ENCODE assay signal across 12 cellular contexts in the genomic region with DNA sequence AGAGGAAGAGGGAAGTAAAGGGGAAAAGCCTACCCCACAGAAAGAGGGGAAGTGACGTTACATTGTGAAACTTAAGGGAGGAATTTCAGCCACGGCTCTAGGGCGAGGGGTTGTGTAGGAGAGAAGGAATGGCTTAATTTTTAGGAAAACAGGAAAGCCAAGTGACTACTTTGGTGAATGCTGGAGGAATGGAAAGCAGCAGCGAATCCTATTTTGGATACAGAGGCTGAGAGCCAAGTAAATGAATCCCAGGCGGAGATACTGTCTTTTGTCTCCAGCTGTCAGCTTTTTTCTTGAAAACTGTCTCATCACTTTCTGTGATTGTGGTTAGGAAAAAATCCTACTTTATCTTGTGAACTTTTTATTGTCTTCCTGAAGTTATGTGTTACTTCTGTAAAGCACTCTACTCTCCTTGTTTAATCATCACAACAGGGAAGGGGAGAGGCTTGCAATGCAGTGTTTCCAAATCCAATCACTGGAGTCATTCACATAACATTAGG.
DNase-seq lines count a peak whose midpoint lies in the region; ATAC-seq and TF ChIP-seq lines count a peak whose summit lies in the region.
"Had no signal": no experiment of that assay in that cellular context is flagged by ENCODE, and none has a peak within 500 bp of the region (broad histone marks: within the 10 kb centered on the region; RNA-seq: fewer than 3 reads in every experiment).

No MANE protein-coding gene starts in this region.

- no peak overlapping the region for H2BK5ac ChIP-seq in IMR-90 (ENCODE audit: low read depth, low read length, poor library complexity, severe bottlenecking)

- H3K4me1 ChIP-seq in IMR-90 (ENCODE audit: control insufficient read depth, insufficient read depth, low read length), result peaks cover 19% of the 10 kb centered on the region
- H3K4me1 ChIP-seq in skeletal muscle tissue (ENCODE audit: control insufficient read depth in 3 of 3, insufficient read depth in 3 of 3, low read length in 3 of 3), result peaks cover 7 to 36% (median 9%) of the 10 kb centered on the region in 3 donors

- H3K4me2 ChIP-seq in IMR-90 (ENCODE audit: low read depth, low read length), result peak overlapping the region; percentile 10; the same call in 1 of the 2 replicates

- H3K27ac ChIP-seq in IMR-90 (ENCODE audit: insufficient read depth, low read length) (no peak overlapping the region), skeletal muscle tissue (ENCODE audit: low read depth, low read length) (peak overlapping the region; percentile 71)

- H3K27me3 ChIP-seq in IMR-90 (ENCODE audit: control insufficient read depth, insufficient read depth, low read length) (no peaks in the 10 kb centered on the region), skeletal muscle tissue (ENCODE audit: control insufficient read depth in 3 of 3, insufficient read depth in 3 of 3, low read length in 3 of 3) (no peaks in the 10 kb centered on the region)

- peak overlapping the region; percentile 40; the same call in 1 of the 2 replicates for H3K18ac ChIP-seq in IMR-90 (ENCODE audit: low read depth, low read length)

- no peak for ATAC-seq in IMR-90 (ENCODE audit: low read depth)

- H2AFZ ChIP-seq in IMR-90 (replicated peaks; ENCODE audit: low read length, poor library complexity), result no peak overlapping the region

- TF ChIP-seq POLR2A in IMR-90 (IDR thresholded peaks at IDR 0.05; ENCODE audit: low read depth, low read length), result no peak

- H3K36me3 ChIP-seq in IMR-90 (ENCODE audit: control insufficient read depth, insufficient read depth, low read length) (no peaks in the 10 kb centered on the region), skeletal muscle tissue (ENCODE audit: control insufficient read depth in 3 of 3, insufficient read depth in 3 of 3, low read length in 3 of 3) (no peaks in the 10 kb centered on the region)

- H3K9ac ChIP-seq in IMR-90 (ENCODE audit: low read depth, low read length) (no peak overlapping the region), skeletal muscle tissue (ENCODE audit: low read depth in 1 of 3, low read length in 3 of 3) (peak overlapping the region in 1 of 3 donors; percentile 25)

- intact Hi-C loops in IMR-90 (cut with micrococcal nuclease), result no loop called here
- intact Hi-C loops in activated T-helper 1 cell treated with anti-CD3 and anti-CD28 coated beads, Interleukin-12 subunit alpha, Interleukin-12 subunit beta, Interleukin-2, Interleukin-4 antibody, amounts not matched to agents 30 ng/mL and 10 ng/mL and 1 ng/mL, durations not matched to agents 14 hours and 24 hours and 36 hours (cut with micrococcal nuclease), result no loop called here

- peaks cover 13 to 39% of the 10 kb centered on the region in 2 experiments for H3K79me1 ChIP-seq in IMR-90 (ENCODE audit: low read depth in 1 of 2, low read length in 2 of 2)

- TF ChIP-seq CTCF in IMR-90 (conservative IDR thresholded peaks at IDR 0.05; ENCODE audit: low read depth, low read length), result no peak

- WGBS in IMR-90 (ENCODE audit: extremely low coverage in 2 of 2, insufficient read length in 1 of 2), 2 experiments, result no CpG with 5 or more reads among the region's 5 CpGs

- no peaks in the 10 kb centered on the region for H3K9me3 Mint-ChIP-seq in activated T-helper 1 cell treated with anti-CD3 and anti-CD28 coated beads, Interleukin-12 subunit alpha, Interleukin-12 subunit beta, Interleukin-2, Interleukin-4 antibody, amounts not matched to agents 30 ng/mL and 10 ng/mL and 1 ng/mL, durations not matched to agents 14 hours and 24 hours and 36 hours
- H3K9me3 Mint-ChIP-seq: activated naive CD4-positive, alpha-beta T cell treated with anti-CD3 and anti-CD28 coated beads, Interleukin-2, amount 10 ng/mL, durations not matched to agents 7 days and 5 days; T-helper 1 cell treated with Interleukin-12 subunit alpha and Interleukin-12 subunit beta and Interleukin-4 antibody, amounts not matched to agents 30 μg/mL and 1 μg/mL, for 36 hours had no signal

- H3K14ac ChIP-seq in IMR-90 (replicated peaks; ENCODE audit: low read depth, low read length), result no peak overlapping the region

- no peak overlapping the region for H2BK20ac ChIP-seq in IMR-90 (ENCODE audit: low read depth, low read length)

- dilution Hi-C loops in IMR-90 (cut with HindIII; ENCODE audit: low sequenced_read_pairs, unreplicated experiment), result no loop called here

- H3K36me3 Mint-ChIP-seq in activated T-helper 1 cell treated with anti-CD3 and anti-CD28 coated beads, Interleukin-12 subunit alpha, Interleukin-12 subunit beta, Interleukin-2, Interleukin-4 antibody, amounts not matched to agents 30 ng/mL and 10 ng/mL and 1 ng/mL, durations not matched to agents 14 hours and 24 hours and 36 hours (ENCODE audit: low read depth), result no peaks in the 10 kb centered on the region
- H3K36me3 Mint-ChIP-seq: activated naive CD4-positive, alpha-beta T cell treated with anti-CD3 and anti-CD28 coated beads, Interleukin-2, amount 10 ng/mL, durations not matched to agents 7 days and 5 days had no signal

- peaks cover 12% of the 10 kb centered on the region for H3K9me1 ChIP-seq in IMR-90 (ENCODE audit: insufficient read depth, low read length)

- no peak overlapping the region for H4K91ac ChIP-seq in IMR-90 (ENCODE audit: insufficient read depth, low read depth, low read length)

- no peak for TF ChIP-seq RAD21 in IMR-90 (IDR thresholded peaks at IDR 0.05; ENCODE audit: low read length)

- no peak overlapping the region for H2BK120ac ChIP-seq in IMR-90 (ENCODE audit: low read depth, low read length)

- H3K4me3 ChIP-seq in IMR-90 (ENCODE audit: insufficient read depth, low read depth, low read length) (no peak overlapping the region), skeletal muscle tissue (ENCODE audit: low read length in 3 of 3) (peak overlapping the region in 1 of 3 donors; percentile 59)

- H2BK15ac ChIP-seq in IMR-90 (ENCODE audit: low read depth, low read length), result no peak overlapping the region

- no peak overlapping the region for H3K27ac Mint-ChIP-seq in activated T-helper 1 cell treated with anti-CD3 and anti-CD28 coated beads, Interleukin-12 subunit alpha, Interleukin-12 subunit beta, Interleukin-2, Interleukin-4 antibody, amounts not matched to agents 30 ng/mL and 10 ng/mL and 1 ng/mL, durations not matched to agents 14 hours and 24 hours and 36 hours
- H3K27ac Mint-ChIP-seq: activated naive CD4-positive, alpha-beta T cell treated with anti-CD3 and anti-CD28 coated beads, Interleukin-2, amount 10 ng/mL, durations not matched to agents 7 days and 5 days; T-helper 1 cell treated with Interleukin-12 subunit alpha and Interleukin-12 subunit beta and Interleukin-4 antibody, amounts not matched to agents 30 μg/mL and 1 μg/mL, for 36 hours had no signal

- no peak overlapping the region for H2AK9ac ChIP-seq in IMR-90 (replicated peaks; ENCODE audit: low read depth, low read length, poor library complexity)

- no peak overlapping the region for H3K23ac ChIP-seq in IMR-90 (ENCODE audit: low read depth, low read length)

- in situ Hi-C loops in IMR-90 (cut with MboI; ENCODE audit: low sequenced_read_pairs), result no loop called here

- H4K20me1 ChIP-seq in IMR-90 (ENCODE audit: insufficient read depth, low read length), result no peaks in the 10 kb centered on the region; the same call in 1 of the 2 replicates

- H3K4me3 Mint-ChIP-seq in activated T-helper 1 cell treated with anti-CD3 and anti-CD28 coated beads, Interleukin-12 subunit alpha, Interleukin-12 subunit beta, Interleukin-2, Interleukin-4 antibody, amounts not matched to agents 30 ng/mL and 10 ng/mL and 1 ng/mL, durations not matched to agents 14 hours and 24 hours and 36 hours, result no peak overlapping the region
- H3K4me3 Mint-ChIP-seq: activated naive CD4-positive, alpha-beta T cell treated with anti-CD3 and anti-CD28 coated beads, Interleukin-2, amount 10 ng/mL, durations not matched to agents 7 days and 5 days; T-helper 1 cell treated with Interleukin-12 subunit alpha and Interleukin-12 subunit beta and Interleukin-4 antibody, amounts not matched to agents 30 μg/mL and 1 μg/mL, for 36 hours had no signal

- DNase-seq in IMR-90, result no peak
- peak; percentile 88 for DNase-seq in amniotic epithelial cell (ENCODE audit: low read depth)
- DNase-seq in iPS-NIHi7 (ENCODE audit: extremely low spot score), result peak; percentile 23
- DNase-seq in activated CD8-positive, alpha-beta memory T cell treated with anti-CD3 and anti-CD28 coated beads for 24 hours, result no peak
- DNase-seq in inferior parietal cortex (ENCODE audit: extremely low spot score), result no peak
- no peak for DNase-seq in activated T-helper 1 cell treated with anti-CD3 and anti-CD28 coated beads, Interleukin-12 subunit alpha, Interleukin-12 subunit beta, Interleukin-2, Interleukin-4 antibody, amounts not matched to agents 30 ng/mL and 10 ng/mL and 1 ng/mL, durations not matched to agents 14 hours and 24 hours and 36 hours (ENCODE audit: low spot score)
- DNase-seq in ureter (ENCODE audit: low spot score), result no peak
- DNase-seq: activated naive CD4-positive, alpha-beta T cell treated with anti-CD3 and anti-CD28 coated beads, Interleukin-2, amount 10 ng/mL, durations not matched to agents 7 days and 5 days; NCI-H187 treated with DMSO at 0.1 percent for 48 hours; small intestine had no signal

- no peak overlapping the region for H3K4ac ChIP-seq in IMR-90 (ENCODE audit: low read depth, low read length)

- H3K4me1 Mint-ChIP-seq in activated T-helper 1 cell treated with anti-CD3 and anti-CD28 coated beads, Interleukin-12 subunit alpha, Interleukin-12 subunit beta, Interleukin-2, Interleukin-4 antibody, amounts not matched to agents 30 ng/mL and 10 ng/mL and 1 ng/mL, durations not matched to agents 14 hours and 24 hours and 36 hours (ENCODE audit: low read depth), result no peaks in the 10 kb centered on the region
- H3K4me1 Mint-ChIP-seq: activated naive CD4-positive, alpha-beta T cell treated with anti-CD3 and anti-CD28 coated beads, Interleukin-2, amount 10 ng/mL, durations not matched to agents 7 days and 5 days had no signal

- peak overlapping the region in 1 of 2 experiments; percentile 33; a peak in 2 of 4 replicates for H4K8ac ChIP-seq in IMR-90 (ENCODE audit: low read depth in 2 of 2, low read length in 2 of 2)

- CTCF ChIA-PET in IMR-90 (lab: Yijun Ruan, JAX), result no interaction called here

- peak overlapping the region; percentile 27; the same call in 1 of the 2 replicates for H4K5ac ChIP-seq in IMR-90 (ENCODE audit: low read depth, low read length)

- POLR2A ChIA-PET in IMR-90 (lab: Charles Lee; ENCODE audit: unreplicated experiment), result no interaction called here

- peaks cover 10% of the 10 kb centered on the region for H3K27me3 Mint-ChIP-seq in activated T-helper 1 cell treated with anti-CD3 and anti-CD28 coated beads, Interleukin-12 subunit alpha, Interleukin-12 subunit beta, Interleukin-2, Interleukin-4 antibody, amounts not matched to agents 30 ng/mL and 10 ng/mL and 1 ng/mL, durations not matched to agents 14 hours and 24 hours and 36 hours (ENCODE audit: insufficient read depth)

- H3K56ac ChIP-seq in IMR-90 (ENCODE audit: extremely low read depth, insufficient read depth, low read length), result no peak overlapping the region

- H3K9me3 ChIP-seq in IMR-90 (ENCODE audit: control insufficient read depth, insufficient read depth, low read length) (no peaks in the 10 kb centered on the region), skeletal muscle tissue (ENCODE audit: control insufficient read depth in 3 of 3, low read length in 3 of 3) (no peaks in the 10 kb centered on the region)

- no peak overlapping the region for H2AK5ac ChIP-seq in IMR-90 (ENCODE audit: low read depth, low read length)

- BruUV-seq in IMR-90 (replicated peaks; lab: Mats Ljungman, UMichigan), result no TSS peak

Comparison
In these comparisons a context has a peak if more than half of its experiments do, and no peak if none do; other contexts are left out.
1. DNase-seq: peak in amniotic epithelial cell (single experiment) and iPS-NIHi7 (single experiment); none in IMR-90 (single experiment), activated CD8-positive, alpha-beta memory T cell treated with anti-CD3 and anti-CD28 coated beads for 24 hours (single experiment), inferior parietal cortex (single experiment), activated T-helper 1 cell treated with anti-CD3 and anti-CD28 coated beads, Interleukin-12 subunit alpha, Interleukin-12 subunit beta, Interleukin-2, Interleukin-4 antibody, amounts not matched to agents 30 ng/mL and 10 ng/mL and 1 ng/mL, durations not matched to agents 14 hours and 24 hours and 36 hours (single experiment) and ureter (single experiment).